Comparison of ENCODE assay signal across 4 cellular contexts in the genomic region with DNA sequence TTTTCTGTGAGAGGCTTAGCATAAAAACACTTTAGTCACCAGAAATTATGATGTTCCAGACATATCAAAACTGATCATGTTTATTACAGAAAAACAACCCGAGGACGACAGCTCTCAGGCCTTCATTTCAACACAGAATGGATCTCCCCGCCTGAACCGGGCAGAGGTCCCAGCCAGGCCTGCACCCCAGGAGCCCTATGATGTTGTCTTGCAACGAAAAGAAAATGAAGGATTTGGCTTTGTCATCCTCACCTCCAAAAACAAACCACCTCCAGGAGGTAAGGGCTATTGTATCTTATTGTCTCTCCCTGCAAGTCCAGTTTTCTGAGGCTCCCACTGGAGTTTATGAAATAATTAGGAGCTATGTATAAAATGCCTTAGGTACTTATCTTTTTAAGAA.
"Had no signal": no experiment of that assay in that cellular context is flagged by ENCODE, and none has a peak within 500 bp of the region (broad histone marks: within the 10 kb centered on the region; RNA-seq: fewer than 3 reads in every experiment).

No MANE protein-coding gene starts in this region.

- H3K9me3 Mint-ChIP-seq: GM23338, H9 had no signal

- H3K4me3 Mint-ChIP-seq: GM23338, H9 had no signal

- ATAC-seq: GM23338 had no signal

- H3K4me1 Mint-ChIP-seq: GM23338, H9 had no signal

- H2AFZ ChIP-seq: GM23338 had no signal

- H3K4me2 ChIP-seq: GM23338 had no signal

- DNase-seq: H9, HCEC 1CT, IMR-90 had no signal

- H3K27ac Mint-ChIP-seq: GM23338, H9 had no signal

- H3K4me3 ChIP-seq: GM23338 had no signal
